In the genomic region with DNA sequence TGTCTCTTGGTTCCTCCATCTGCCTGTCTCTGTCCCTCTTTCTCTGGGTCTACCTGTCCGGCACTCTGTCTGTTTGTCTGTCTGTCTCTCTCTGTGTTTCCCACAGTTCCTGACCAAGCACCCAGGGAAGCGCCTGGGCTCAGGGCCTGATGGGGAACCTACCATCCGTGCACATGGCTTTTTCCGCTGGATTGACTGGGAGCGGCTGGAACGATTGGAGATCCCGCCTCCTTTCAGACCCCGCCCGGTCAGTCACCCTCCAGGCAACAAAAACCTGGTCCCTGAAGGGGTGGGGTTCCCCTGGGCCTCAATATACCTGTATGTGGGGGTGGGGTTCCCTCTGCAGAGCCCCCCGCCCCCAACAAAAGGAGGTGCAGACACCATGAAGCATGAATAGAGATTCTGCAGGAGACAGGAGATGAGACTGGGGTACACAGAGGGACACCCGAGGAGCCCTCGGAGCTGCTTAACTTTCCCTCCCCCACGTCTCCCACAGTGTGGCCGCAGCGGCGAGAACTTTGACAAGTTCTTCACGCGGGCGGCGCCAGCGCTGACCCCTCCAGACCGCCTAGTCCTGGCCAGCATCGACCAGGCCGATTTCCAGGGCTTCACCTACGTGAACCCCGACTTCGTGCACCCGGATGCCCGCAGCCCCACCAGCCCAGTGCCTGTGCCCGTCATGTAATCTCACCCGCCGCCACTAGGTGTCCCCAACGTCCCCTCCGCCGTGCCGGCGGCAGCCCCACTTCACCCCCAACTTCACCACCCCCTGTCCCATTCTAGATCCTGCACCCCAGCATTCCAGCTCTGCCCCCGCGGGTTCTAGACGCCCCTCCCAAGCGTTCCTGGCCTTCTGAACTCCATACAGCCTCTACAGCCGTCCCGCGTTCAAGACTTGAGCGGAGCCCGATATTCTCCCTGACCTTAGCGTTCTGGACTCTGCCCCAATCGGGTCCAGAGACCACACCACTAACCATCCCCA, we compare ENCODE assay signal across 8 cellular contexts. TPM values are rescaled to one million over a fixed set of nuclear protein-coding genes. Genes with fewer than 3 reads are reported as not detected.
DNase-seq lines count a peak whose midpoint lies in the region; ATAC-seq and TF ChIP-seq lines count a peak whose summit lies in the region.

No MANE protein-coding gene starts in this region.

- ATAC-seq in activated CD4-positive, CD25-positive, alpha-beta regulatory T cell treated with anti-CD3 and anti-CD28 coated beads, Interleukin-2, amount 50 U/mL, for 24 hours, result peak; percentile 53 to 63
- ATAC-seq in lower lobe of right lung (peak; percentile 66 to 72), HG03469 (IDR thresholded peaks at IDR 0.05; ENCODE audit: unreplicated experiment) (no peak), GM21367 (IDR thresholded peaks at IDR 0.05; ENCODE audit: unreplicated experiment) (no peak)

- H3K4me3 ChIP-seq in lower lobe of right lung, result no peak overlapping the region

- peaks cover 22% of the 10 kb centered on the region for H3K4me1 ChIP-seq in lower lobe of right lung

- H3K27me3 ChIP-seq in lower lobe of right lung (ENCODE audit: low read depth), result peaks cover 64% of the 10 kb centered on the region

- no peaks in the 10 kb centered on the region for H3K36me3 ChIP-seq in lower lobe of right lung

- DNase-seq in activated gamma-delta T cell treated with Interleukin-2 at 50 U/mL for 16 hours, result peak; percentile 75
- no peak for DNase-seq in activated gamma-delta T cell (lab: John Stamatoyannopoulos, UW)
- peak; percentile 42 for DNase-seq in cerebellar cortex (ENCODE audit: low spot score)
- DNase-seq in lower lobe of right lung, result peak; percentile 73
- peak; percentile 25 to 28 for DNase-seq in stimulated activated CD8-positive, alpha-beta memory T cell treated with anti-CD3 and anti-CD28 coated beads, Interleukin-15, amount 100 ng/mL, for 4 hours (ENCODE audit: low read depth in 2 of 2)

- no peak overlapping the region for H3K27ac ChIP-seq in lower lobe of right lung

- intact Hi-C loops in lower lobe of right lung (cut with DNase I), result no loop called here

- TF ChIP-seq CTCF in lower lobe of right lung (IDR thresholded peaks at IDR 0.05), result peak; percentile 78

- no peaks in the 10 kb centered on the region for H3K9me3 ChIP-seq in lower lobe of right lung

RNA-seq across cellular contexts. Expression of a gene that starts 2.6 kb away (rescaled TPM):
- not detected for total RNA-seq in lower lobe of right lung

RNA-seq across cellular contexts. Expression of a gene that starts 24.5 kb away (rescaled TPM):
- not detected for total RNA-seq in lower lobe of right lung

RNA-seq across cellular contexts. Expression of a gene that starts 38.8 kb away (rescaled TPM):
- 126 TPM for total RNA-seq in lower lobe of right lung

RNA-seq across cellular contexts. Expression of a gene that starts 56.2 kb away (rescaled TPM):
- 0.21 TPM for total RNA-seq in lower lobe of right lung

Comparison
In these comparisons a context has a peak if more than half of its experiments do, and no peak if none do; other contexts are left out.
1. ATAC-seq: peak in activated CD4-positive, CD25-positive, alpha-beta regulatory T cell treated with anti-CD3 and anti-CD28 coated beads, Interleukin-2, amount 50 U/mL, for 24 hours (2 of 2) and lower lobe of right lung (2 of 2); none in HG03469 (single experiment) and GM21367 (single experiment).